ENCODE assay signal across 20 cellular contexts in genomic region chr17:20568604-20569003, GRCh38. TPM values are rescaled to one million over a fixed set of nuclear protein-coding genes. Genes with fewer than 3 reads are reported as not detected.
"Had no signal": no experiment of that assay in that cellular context is flagged by ENCODE, and none has a peak within 500 bp of the region (broad histone marks: within the 10 kb centered on the region; RNA-seq: fewer than 3 reads in every experiment).

No MANE protein-coding gene starts in this region.

RNA-seq across cellular contexts. Expression of gene CDRT15L2, which starts 10.9 kb away (rescaled TPM):
- total RNA-seq: activated B cell treated with CpG ODN at 0.5 μM for 24 hours; activated CD8-positive, alpha-beta memory T cell treated with anti-CD3 and anti-CD28 coated beads for 36 hours; activated CD8-positive, alpha-beta memory T cell treated with anti-CD3 and anti-CD28 coated beads, Interleukin-2, amount 10 ng/mL, durations not matched to agents 7 days and 5 days; activated CD8-positive, alpha-beta T cell treated with anti-CD3 and anti-CD28 coated beads for 36 hours; activated naive CD4-positive, alpha-beta T cell treated with anti-CD3 and anti-CD28 coated beads for 36 hours; activated naive CD8-positive, alpha-beta T cell treated with anti-CD3 and anti-CD28 coated beads for 36 hours; activated T-helper 1 cell treated with anti-CD3 and anti-CD28 coated beads, Interleukin-12 subunit alpha, Interleukin-12 subunit beta, Interleukin-2, Interleukin-4 antibody, amounts not matched to agents 30 ng/mL and 10 ng/mL and 1 ng/mL, durations not matched to agents 14 hours and 24 hours and 36 hours; activated T-helper 2 cell treated with anti-CD3 and anti-CD28 coated beads, Interferon-gamma antibody, Interleukin-2, Interleukin-4, amounts not matched to agents 10 μg/mL and 5 μg/mL and 100 μg/mL, durations not matched to agents 14 hours and 24 hours and 36 hours; adrenal gland; aorta; body of pancreas; cardiac muscle cell; colonic mucosa; endothelial cell of umbilical vein; esophagus squamous epithelium; fibroblast of lung; fibroblast of villous mesenchyme; T-cell; T-helper 2 cell treated with Interferon-gamma antibody and Interleukin-4, amounts not matched to agents 100 ng/mL and 5 ng/mL, for 36 hours had no signal
- polyA plus RNA-seq: adrenal gland, aorta, cardiac muscle cell, endothelial cell of umbilical vein, esophagus, fibroblast of lung had no signal
